15 cellular contexts compared by ENCODE assay signal in the genomic region with DNA sequence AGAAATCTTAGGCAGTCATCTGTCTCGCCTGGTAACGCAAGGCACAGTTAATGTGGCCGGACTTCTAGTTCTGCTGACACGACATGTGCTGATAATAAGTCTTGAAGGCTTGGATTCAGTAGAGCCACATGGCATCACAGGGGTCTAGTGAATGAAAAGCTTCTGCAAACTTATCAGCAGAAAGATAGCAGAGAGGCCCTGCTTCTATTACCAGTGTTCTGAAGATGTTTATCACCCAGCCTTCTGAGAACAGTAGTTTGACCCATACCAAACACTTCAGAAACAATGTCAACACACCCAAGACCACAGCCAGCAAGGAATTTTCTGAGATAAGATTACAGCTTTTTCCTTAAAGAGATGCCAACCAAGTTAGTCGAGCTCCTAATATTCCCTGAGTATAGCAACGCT.
DNase-seq lines count a peak whose midpoint lies in the region; ATAC-seq, FAIRE-seq and TF ChIP-seq lines count a peak whose summit lies in the region.
"Had no signal": no experiment of that assay in that cellular context is flagged by ENCODE, and none has a peak within 500 bp of the region (broad histone marks: within the 10 kb centered on the region; RNA-seq: fewer than 3 reads in every experiment).

No MANE protein-coding gene starts in this region.

- H2AFZ ChIP-seq in K562 (ENCODE audit: low read depth, low read length), result peak overlapping the region; percentile 3; the same call in 1 of the 2 replicates

- peak; percentile 76 for FAIRE-seq in K562 (lab: Jason Lieb, UNC)

- CTCF ChIA-PET in K562 (lab: Yijun Ruan, JAX; ENCODE audit: low intra/inter-chr PET ratio), result no interaction called here
- CTCF ChIA-PET in CD8-positive, alpha-beta memory T cell (lab: Charles Lee), result interaction anchor here (0.9 kb wide), 1 partner anchor 502 kb away, joined by 3 read pairs; no protein-coding TSS in a partner anchor

- in situ Hi-C loops in K562 (cut with MboI), result no loop called here

- H3K9ac ChIP-seq in K562 (ENCODE audit: insufficient read depth in 1 of 2, low read depth in 2 of 2, low read length in 2 of 2), result peak overlapping the region in 1 of 2 experiments; percentile 45; a peak in 1 of 4 replicates

- H3K27me3 ChIP-seq in heart left ventricle (no peaks in the 10 kb centered on the region), K562 (ENCODE audit: control insufficient read depth in 2 of 2, insufficient read depth in 2 of 2, low read length in 2 of 2) (no peaks in the 10 kb centered on the region), lower lobe of right lung (ENCODE audit: low read depth) (no peaks in the 10 kb centered on the region), thoracic aorta (replicated peaks; ENCODE audit: insufficient read depth) (no peaks in the 10 kb centered on the region)
- no peaks in the 10 kb centered on the region for H3K27me3 ChIP-seq in CD8-positive, alpha-beta memory T cell (ENCODE audit: insufficient read depth, low read length, poor library complexity, severe bottlenecking)
- H3K27me3 ChIP-seq: dorsolateral prefrontal cortex, Peyer's patch had no signal

- peaks cover 0 to 10% (median 9%) of the 10 kb centered on the region in 3 donors for H3K4me1 Mint-ChIP-seq in CD8-positive, alpha-beta memory T cell

- TF ChIP-seq POLR2A in heart left ventricle (IDR thresholded peaks at IDR 0.05) (no peak), K562 (conservative IDR thresholded peaks at IDR 0.05) (no peak)

- no peak overlapping the region for H3K27ac Mint-ChIP-seq in CD8-positive, alpha-beta memory T cell

- H3K79me2 ChIP-seq in K562 (ENCODE audit: control insufficient read depth, insufficient read depth, low read length), result no peaks in the 10 kb centered on the region

- peak in 3 of 4 donors; percentile 40 to 65 (median 53) for ATAC-seq in heart left ventricle
- peak; percentile 32 for ATAC-seq in K562
- peak; percentile 73 to 90 for ATAC-seq in lower lobe of right lung
- ATAC-seq in thoracic aorta (ENCODE audit: insufficient number of reproducible peaks, low FRiP score, low read depth), result peak; percentile 27
- ATAC-seq in GM19395 (IDR thresholded peaks at IDR 0.05; ENCODE audit: unreplicated experiment), result no peak

- H3K27me3 Mint-ChIP-seq in CD8-positive, alpha-beta memory T cell, result peaks cover 0 to 6% of the 10 kb centered on the region in 2 donors

- H4K20me1 ChIP-seq in K562 (replicated peaks; ENCODE audit: control insufficient read depth, insufficient read depth, low read length), result no peaks in the 10 kb centered on the region

- intact Hi-C loops in heart left ventricle (cut with DNase I), result no loop called here
- intact Hi-C loops in cardiac septum (cut with DNase I), result no loop called here
- intact Hi-C loops in K562 (cut with micrococcal nuclease), result no loop called here
- intact Hi-C loops in lower lobe of right lung (cut with DNase I), result no loop called here

- H3K4me1 ChIP-seq in heart left ventricle (peaks cover 0 to 19% (median 7%) of the 10 kb centered on the region in 12 donors), K562 (replicated peaks in 1 of 2; ENCODE audit: control insufficient read depth in 2 of 2, insufficient read depth in 2 of 2, low read length in 2 of 2) (peaks cover 0 to 12% of the 10 kb centered on the region in 2 experiments; a peak in 4 of 5 replicates), lower lobe of right lung (no peaks in the 10 kb centered on the region), thoracic aorta (ENCODE audit: control insufficient read depth in 1 of 2, low read depth in 2 of 2) (no peaks in the 10 kb centered on the region)
- no peaks in the 10 kb centered on the region for H3K4me1 ChIP-seq in CD8-positive, alpha-beta memory T cell (ENCODE audit: insufficient read depth, low read length)
- H3K4me1 ChIP-seq: Peyer's patch had no signal

- H3K4me3 ChIP-seq in heart left ventricle (no peak overlapping the region), K562 (no peak overlapping the region), lower lobe of right lung (no peak overlapping the region), thoracic aorta (no peak overlapping the region)
- no peak overlapping the region for H3K4me3 ChIP-seq in CD8-positive, alpha-beta memory T cell (ENCODE audit: low read length)
- H3K4me3 ChIP-seq: dorsolateral prefrontal cortex, Peyer's patch had no signal

- TF ChIP-seq CTCF in heart left ventricle (IDR thresholded peaks at IDR 0.05) (no peak), K562 (IDR thresholded peaks at IDR 0.05 in 2 of 3, conservative IDR thresholded peaks at IDR 0.05 in 1 of 3; ENCODE audit: insufficient read depth in 2 of 3, low read depth in 1 of 3, low read length in 3 of 3) (no peak), lower lobe of right lung (IDR thresholded peaks at IDR 0.05) (no peak), thoracic aorta (IDR thresholded peaks at IDR 0.05) (no peak)

- no peaks in the 10 kb centered on the region for H3K9me3 Mint-ChIP-seq in CD8-positive, alpha-beta memory T cell

- POLR2A ChIA-PET in K562 (lab: Yijun Ruan, JAX), result interaction anchor here (1.0 kb wide), 1 partner anchor 9 kb away, joined by 3 read pairs; no protein-coding TSS in a partner anchor
- POLR2A ChIA-PET in CD8-positive, alpha-beta memory T cell (lab: Charles Lee), result interaction anchor here (0.6 kb wide), 1 partner anchor 8 kb away, joined by 3 read pairs; no protein-coding TSS in a partner anchor

- H3K4me2 ChIP-seq in K562 (ENCODE audit: insufficient read depth, low read length), result peak overlapping the region; percentile 26; the same call in 1 of the 2 replicates

- no peak for TF ChIP-seq EP300 in K562 (IDR thresholded peaks at IDR 0.05; ENCODE audit: low read length)

- H3K27ac ChIP-seq in heart left ventricle (peak overlapping the region in 1 of 12 donors; percentile 4), K562 (ENCODE audit: extremely low read depth, low read depth, low read length) (no peak overlapping the region), lower lobe of right lung (no peak overlapping the region), thoracic aorta (no peak overlapping the region)
- no peak overlapping the region for H3K27ac ChIP-seq in CD8-positive, alpha-beta memory T cell (ENCODE audit: low read depth, low read length)
- H3K27ac ChIP-seq: dorsolateral prefrontal cortex, Peyer's patch had no signal

- no peaks in the 10 kb centered on the region for H3K9me3 ChIP-seq in heart left ventricle
- no peaks in the 10 kb centered on the region for H3K9me3 ChIP-seq in K562 (replicated peaks; ENCODE audit: control insufficient read depth, insufficient read depth, low read depth, low read length)
- no peaks in the 10 kb centered on the region for H3K9me3 ChIP-seq in lower lobe of right lung
- H3K9me3 ChIP-seq in thoracic aorta, result no peaks in the 10 kb centered on the region
- no peaks in the 10 kb centered on the region for H3K9me3 ChIP-seq in CD8-positive, alpha-beta memory T cell (ENCODE audit: low read length)
- H3K9me3 ChIP-seq: Peyer's patch had no signal

- no TSS peak for BruUV-seq in K562 (replicated peaks; lab: Mats Ljungman, UMichigan)

- no peak overlapping the region for H3K4me3 Mint-ChIP-seq in CD8-positive, alpha-beta memory T cell

- DNase-seq in heart left ventricle, result no peak
- no peak for DNase-seq in cardiac septum (ENCODE audit: low spot score)
- peak in 2 of 4 experiments; percentile 12 to 19 for DNase-seq in K562 (ENCODE audit: extremely low read depth in 1 of 4, low spot score in 3 of 4)
- DNase-seq in lower lobe of right lung, result no peak
- DNase-seq in thoracic aorta (ENCODE audit: low spot score), result no peak
- no peak for DNase-seq in CD8-positive, alpha-beta memory T cell
- no peak for DNase-seq in CD1c-positive myeloid dendritic cell (ENCODE audit: extremely low spot score)
- DNase-seq: anterior cingulate cortex; dorsolateral prefrontal cortex; HCEC 1CT; NCI-H1092; NCI-H774; Peyer's patch; stimulated activated naive CD4-positive, alpha-beta T cell had no signal

- no peaks in the 10 kb centered on the region for H3K9me1 ChIP-seq in K562 (ENCODE audit: control insufficient read depth, insufficient read depth, low read length)

- WGBS in heart left ventricle, 4 donors, result 35 to 44% (median 38%) methylated on average over 6 of the region's 6 CpGs
- WGBS in K562 (ENCODE audit: insufficient coverage, low coverage, missing lambda C conversion rate), result 16% methylated on average over 6 of the region's 6 CpGs

- TF ChIP-seq RAD21 in K562 (CRISPR knock-in tag; conservative IDR thresholded peaks at IDR 0.05 in 1 of 2, IDR thresholded peaks at IDR 0.05 in 1 of 2), result no peak

- H3K36me3 ChIP-seq in heart left ventricle (peaks cover 0 to 10% (median 2%) of the 10 kb centered on the region in 9 donors), K562 (ENCODE audit: control insufficient read depth, insufficient read depth, low read length) (no peaks in the 10 kb centered on the region), lower lobe of right lung (no peaks in the 10 kb centered on the region), thoracic aorta (peaks cover 4% of the 10 kb centered on the region)
- H3K36me3 ChIP-seq in CD8-positive, alpha-beta memory T cell (ENCODE audit: insufficient read depth, low read length), result no peaks in the 10 kb centered on the region
- H3K36me3 ChIP-seq: Peyer's patch had no signal

- H3K36me3 Mint-ChIP-seq in CD8-positive, alpha-beta memory T cell, result no peaks in the 10 kb centered on the region

TF ChIP-seq in K562, 482 proteins besides CTCF, POLR2A, EP300 and RAD21 (continues in another document):
- TF ChIP-seq ADNP (tag; IDR thresholded peaks at IDR 0.05) (no peak), CBFA2T3 (IDR thresholded peaks at IDR 0.05) (peak; percentile 30; the same call in 1 of the 2 replicates), NCOA2 (IDR thresholded peaks at IDR 0.05; ENCODE audit: partially characterized antibody in 2 of 2) (no peak), RBM34 (IDR thresholded peaks at IDR 0.05; ENCODE audit: borderline replicate concordance, insufficient read depth, low read length) (no peak), RBM14 (IDR thresholded peaks at IDR 0.05; ENCODE audit: borderline replicate concordance, insufficient read depth, low read depth, low read length) (no peak), CEBPB (tag; IDR thresholded peaks at IDR 0.05) (no peak), CCAR2 (IDR thresholded peaks at IDR 0.05; ENCODE audit: low read depth, low read length) (no peak), DMBX1 (CRISPR knock-in tag; IDR thresholded peaks at IDR 0.05; ENCODE audit: borderline replicate concordance) (no peak), SREBF1 (IDR thresholded peaks at IDR 0.05; ENCODE audit: borderline replicate concordance, low read depth, low read length) (no peak), ZNF707 (CRISPR knock-in tag; conservative IDR thresholded peaks at IDR 0.05) (no peak)
